Comparison of ENCODE assay signal across 1 cellular context in the genomic region with DNA sequence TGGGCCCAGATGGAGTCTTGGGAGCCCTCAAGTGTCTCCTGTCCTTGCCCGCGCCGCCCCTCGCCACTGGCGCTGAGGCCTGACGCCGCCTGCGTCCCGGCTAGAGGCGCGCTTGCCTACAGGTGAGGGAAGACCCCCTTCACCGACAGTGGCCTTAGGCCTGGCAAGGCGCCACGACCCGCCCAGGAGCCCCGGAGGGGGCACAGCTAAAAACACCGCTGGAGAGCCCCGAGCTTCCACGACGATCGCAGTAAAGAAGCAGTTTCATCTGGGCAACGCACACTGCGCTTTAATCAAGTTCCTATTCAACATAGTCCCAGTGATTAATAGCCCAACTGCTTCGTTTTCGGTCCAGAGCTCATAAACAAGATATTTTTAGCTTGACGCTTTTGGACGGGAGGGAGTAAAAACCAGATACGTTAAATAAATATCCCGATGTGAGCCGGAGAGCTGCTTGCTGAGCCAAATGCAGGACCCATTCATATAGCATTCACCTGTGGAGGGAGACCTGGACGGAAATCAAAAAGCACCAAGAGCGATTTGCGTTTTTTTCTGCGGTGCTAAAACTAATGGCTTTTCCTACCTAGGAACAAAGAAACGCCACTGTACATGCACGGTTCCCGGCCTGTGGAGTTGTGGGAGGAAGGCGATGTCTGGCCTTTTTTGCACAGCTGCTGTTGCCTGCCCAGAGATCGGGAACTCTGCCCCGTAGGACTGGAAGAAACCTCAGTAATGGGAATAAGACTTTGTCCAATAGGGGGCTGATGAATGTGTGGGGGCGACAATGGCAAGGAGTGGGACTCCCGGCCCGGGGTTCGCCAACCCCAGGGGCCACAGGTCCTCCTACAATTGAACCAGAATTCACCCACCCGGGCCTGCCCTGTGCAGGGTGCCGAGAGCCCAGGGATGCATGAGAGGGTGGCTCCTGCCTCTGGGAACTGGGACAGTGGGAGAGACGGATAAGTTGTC.
TF ChIP-seq lines count a peak whose summit lies in the region.

No MANE protein-coding gene starts in this region.

TF ChIP-seq in K562, 482 proteins besides CTCF, POLR2A, EP300 and RAD21:
- TF ChIP-seq KDM5B (IDR thresholded peaks at IDR 0.05; ENCODE audit: insufficient replicate concordance, low read depth, low read length) = no peak
- no peak for TF ChIP-seq ZNF23 (CRISPR knock-in tag; IDR thresholded peaks at IDR 0.05)
- no peak for TF ChIP-seq KLF10 (CRISPR knock-in tag; IDR thresholded peaks at IDR 0.05)
- TF ChIP-seq, protein P1, sequence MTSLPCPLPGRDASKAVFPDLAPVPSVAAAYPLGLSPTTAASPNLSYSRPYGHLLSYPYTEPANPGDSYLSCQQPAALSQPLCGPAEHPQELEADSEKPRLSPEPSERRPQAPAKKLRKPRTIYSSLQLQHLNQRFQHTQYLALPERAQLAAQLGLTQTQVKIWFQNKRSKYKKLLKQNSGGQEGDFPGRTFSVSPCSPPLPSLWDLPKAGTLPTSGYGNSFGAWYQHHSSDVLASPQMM (CRISPR knock-in tag; IDR thresholded peaks at IDR 0.05) = no peak
- TF ChIP-seq, protein P2, sequence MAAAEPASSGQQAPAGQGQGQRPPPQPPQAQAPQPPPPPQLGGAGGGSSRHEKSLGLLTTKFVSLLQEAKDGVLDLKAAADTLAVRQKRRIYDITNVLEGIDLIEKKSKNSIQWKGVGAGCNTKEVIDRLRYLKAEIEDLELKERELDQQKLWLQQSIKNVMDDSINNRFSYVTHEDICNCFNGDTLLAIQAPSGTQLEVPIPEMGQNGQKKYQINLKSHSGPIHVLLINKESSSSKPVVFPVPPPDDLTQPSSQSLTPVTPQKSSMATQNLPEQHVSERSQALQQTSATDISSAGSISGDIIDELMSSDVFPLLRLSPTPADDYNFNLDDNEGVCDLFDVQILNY (CRISPR knock-in tag; IDR thresholded peaks at IDR 0.05) = no peak
- TF ChIP-seq SIRT6 (IDR thresholded peaks at IDR 0.05; ENCODE audit: low read depth, low read length) = no peak
- no peak for TF ChIP-seq C11orf30 (IDR thresholded peaks at IDR 0.05; ENCODE audit: low read depth)
- TF ChIP-seq, protein P3, sequence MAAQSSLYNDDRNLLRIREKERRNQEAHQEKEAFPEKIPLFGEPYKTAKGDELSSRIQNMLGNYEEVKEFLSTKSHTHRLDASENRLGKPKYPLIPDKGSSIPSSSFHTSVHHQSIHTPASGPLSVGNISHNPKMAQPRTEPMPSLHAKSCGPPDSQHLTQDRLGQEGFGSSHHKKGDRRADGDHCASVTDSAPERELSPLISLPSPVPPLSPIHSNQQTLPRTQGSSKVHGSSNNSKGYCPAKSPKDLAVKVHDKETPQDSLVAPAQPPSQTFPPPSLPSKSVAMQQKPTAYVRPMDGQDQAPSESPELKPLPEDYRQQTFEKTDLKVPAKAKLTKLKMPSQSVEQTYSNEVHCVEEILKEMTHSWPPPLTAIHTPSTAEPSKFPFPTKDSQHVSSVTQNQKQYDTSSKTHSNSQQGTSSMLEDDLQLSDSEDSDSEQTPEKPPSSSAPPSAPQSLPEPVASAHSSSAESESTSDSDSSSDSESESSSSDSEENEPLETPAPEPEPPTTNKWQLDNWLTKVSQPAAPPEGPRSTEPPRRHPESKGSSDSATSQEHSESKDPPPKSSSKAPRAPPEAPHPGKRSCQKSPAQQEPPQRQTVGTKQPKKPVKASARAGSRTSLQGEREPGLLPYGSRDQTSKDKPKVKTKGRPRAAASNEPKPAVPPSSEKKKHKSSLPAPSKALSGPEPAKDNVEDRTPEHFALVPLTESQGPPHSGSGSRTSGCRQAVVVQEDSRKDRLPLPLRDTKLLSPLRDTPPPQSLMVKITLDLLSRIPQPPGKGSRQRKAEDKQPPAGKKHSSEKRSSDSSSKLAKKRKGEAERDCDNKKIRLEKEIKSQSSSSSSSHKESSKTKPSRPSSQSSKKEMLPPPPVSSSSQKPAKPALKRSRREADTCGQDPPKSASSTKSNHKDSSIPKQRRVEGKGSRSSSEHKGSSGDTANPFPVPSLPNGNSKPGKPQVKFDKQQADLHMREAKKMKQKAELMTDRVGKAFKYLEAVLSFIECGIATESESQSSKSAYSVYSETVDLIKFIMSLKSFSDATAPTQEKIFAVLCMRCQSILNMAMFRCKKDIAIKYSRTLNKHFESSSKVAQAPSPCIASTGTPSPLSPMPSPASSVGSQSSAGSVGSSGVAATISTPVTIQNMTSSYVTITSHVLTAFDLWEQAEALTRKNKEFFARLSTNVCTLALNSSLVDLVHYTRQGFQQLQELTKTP (IDR thresholded peaks at IDR 0.05; ENCODE audit: low read depth in 1 of 2, partially characterized antibody in 2 of 2) = no peak
- TF ChIP-seq CBX5 (IDR thresholded peaks at IDR 0.05; ENCODE audit: borderline replicate concordance, low read depth) = no peak
- TF ChIP-seq, protein P4, sequence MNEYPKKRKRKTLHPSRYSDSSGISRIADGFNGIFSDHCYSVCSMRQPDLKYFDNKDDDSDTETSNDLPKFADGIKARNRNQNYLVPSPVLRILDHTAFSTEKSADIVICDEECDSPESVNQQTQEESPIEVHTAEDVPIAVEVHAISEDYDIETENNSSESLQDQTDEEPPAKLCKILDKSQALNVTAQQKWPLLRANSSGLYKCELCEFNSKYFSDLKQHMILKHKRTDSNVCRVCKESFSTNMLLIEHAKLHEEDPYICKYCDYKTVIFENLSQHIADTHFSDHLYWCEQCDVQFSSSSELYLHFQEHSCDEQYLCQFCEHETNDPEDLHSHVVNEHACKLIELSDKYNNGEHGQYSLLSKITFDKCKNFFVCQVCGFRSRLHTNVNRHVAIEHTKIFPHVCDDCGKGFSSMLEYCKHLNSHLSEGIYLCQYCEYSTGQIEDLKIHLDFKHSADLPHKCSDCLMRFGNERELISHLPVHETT (CRISPR knock-in tag; conservative IDR thresholded peaks at IDR 0.05 in 1 of 2, IDR thresholded peaks at IDR 0.05 in 1 of 2) = no peak
